8 cellular contexts compared by ENCODE assay signal in genomic region chr5:56479701-56480304, GRCh38.
A peak's percentile ranks its signal among the peaks of the same experiment; 100 is the strongest.
DNase-seq lines count a peak whose midpoint lies in the region; ATAC-seq, FAIRE-seq and TF ChIP-seq lines count a peak whose summit lies in the region.

No MANE protein-coding gene starts in this region.

- ATAC-seq in GM19351 (IDR thresholded peaks at IDR 0.05; ENCODE audit: unreplicated experiment) = peak; percentile 56
- ATAC-seq in aorta (ENCODE audit: low FRiP score) = no peak

- H3K36me3 ChIP-seq in NT2/D1 (ENCODE audit: insufficient read depth, insufficient read length, low read length) (no peaks in the 10 kb centered on the region), bronchial epithelial cell (ENCODE audit: control insufficient read depth, insufficient read depth, low read length) (no peaks in the 10 kb centered on the region), mucosa of rectum (ENCODE audit: control insufficient read depth in 2 of 2, insufficient read depth in 2 of 2, low read length in 2 of 2) (no peaks in the 10 kb centered on the region), aorta (ENCODE audit: control insufficient read depth in 1 of 2, insufficient read depth in 2 of 2, low read length in 1 of 2) (no peaks in the 10 kb centered on the region)

- H3K27ac ChIP-seq in mucosa of rectum (ENCODE audit: low read depth in 2 of 2, low read length in 2 of 2) = peak overlapping the region; percentile 87 to 90
- H3K27ac ChIP-seq in aorta (ENCODE audit: low read depth in 1 of 2, low read length in 2 of 2) = peak overlapping the region; percentile 37 to 72

- whole genome bisulfite sequencing in aorta, 2 donors = 3 to 4% methylated on average over 12 of the region's 12 CpGs

- FAIRE-seq in bronchial epithelial cell (lab: Jason Lieb, UNC) = no peak

- no peak overlapping the region for H3K4me3 ChIP-seq in NT2/D1 (ENCODE audit: insufficient read length, low read depth)
- no peak overlapping the region for H3K4me3 ChIP-seq in bronchial epithelial cell (ENCODE audit: low read depth, low read length)
- H3K4me3 ChIP-seq in mucosa of rectum (ENCODE audit: low read length in 2 of 2) = peak overlapping the region; percentile 10 to 67
- no peak overlapping the region for H3K4me3 ChIP-seq in aorta (ENCODE audit: low read length in 2 of 2)

- no peak for TF ChIP-seq CTCF in bronchial epithelial cell (IDR thresholded peaks at IDR 0.05; ENCODE audit: insufficient read depth, low read length, severe bottlenecking)

- H3K4me1 ChIP-seq in NT2/D1 (ENCODE audit: insufficient read depth, insufficient read length) (no peaks in the 10 kb centered on the region), mucosa of rectum (ENCODE audit: control insufficient read depth in 2 of 2, insufficient read depth in 2 of 2, low read length in 2 of 2) (peaks cover 3 to 13% of the 10 kb centered on the region in 2 donors), aorta (ENCODE audit: control insufficient read depth in 1 of 2, insufficient read depth in 2 of 2, low read length in 2 of 2) (no peaks in the 10 kb centered on the region)

- H3K9ac ChIP-seq in NT2/D1 (ENCODE audit: insufficient read length, low read depth) (peak overlapping the region; percentile 6), mucosa of rectum (ENCODE audit: low read depth in 1 of 2, low read length in 2 of 2) (peak overlapping the region; percentile 49 to 60)

- H3K9me3 ChIP-seq in NT2/D1 (ENCODE audit: insufficient read depth, low read length) (no peaks in the 10 kb centered on the region), mucosa of rectum (ENCODE audit: control insufficient read depth in 2 of 2, low read length in 2 of 2) (no peaks in the 10 kb centered on the region), aorta (ENCODE audit: control insufficient read depth, low read length) (no peaks in the 10 kb centered on the region)

- intact Hi-C loops in aorta (cut with DNase I) = loop anchor here in 1 of 2 donors (5.0 to 10.0 kb wide), 3 partner anchors 55 to 357 kb away; partner anchors contain the start of gene MAP3K1

- H3K27me3 ChIP-seq in NT2/D1 (ENCODE audit: insufficient read depth, insufficient read length) = peaks cover 36% of the 10 kb centered on the region
- H3K27me3 ChIP-seq in bronchial epithelial cell (ENCODE audit: control insufficient read depth, insufficient read depth, low read length) = no peaks in the 10 kb centered on the region
- peaks cover 2 to 6% of the 10 kb centered on the region in 2 donors for H3K27me3 ChIP-seq in mucosa of rectum (ENCODE audit: control insufficient read depth in 2 of 2, insufficient read depth in 2 of 2, low read length in 2 of 2)
- no peaks in the 10 kb centered on the region for H3K27me3 ChIP-seq in aorta (ENCODE audit: control insufficient read depth in 1 of 2, insufficient read depth in 2 of 2, low read length in 1 of 2)

- no peak for DNase-seq in NT2/D1 (ENCODE audit: low read depth, low spot score)
- peak; percentile 13 for DNase-seq in bronchial epithelial cell (ENCODE audit: low read depth)
- no peak for DNase-seq in aorta
- no peak for DNase-seq in CD1c-positive myeloid dendritic cell (ENCODE audit: extremely low spot score)
- DNase-seq in NCI-H2029 treated with DMSO at 0.1 percent for 48 hours (lab: John Stamatoyannopoulos, UW) = no peak
- DNase-seq in RPMI8226 = no peak

Comparison
In these comparisons a context has a peak if more than half of its experiments do, and no peak if none do; other contexts are left out.
1. H3K4me3 ChIP-seq: peak in mucosa of rectum (2 of 2); none in NT2/D1 (single experiment), bronchial epithelial cell (single experiment) and aorta (0 of 2).